In the genomic region with DNA sequence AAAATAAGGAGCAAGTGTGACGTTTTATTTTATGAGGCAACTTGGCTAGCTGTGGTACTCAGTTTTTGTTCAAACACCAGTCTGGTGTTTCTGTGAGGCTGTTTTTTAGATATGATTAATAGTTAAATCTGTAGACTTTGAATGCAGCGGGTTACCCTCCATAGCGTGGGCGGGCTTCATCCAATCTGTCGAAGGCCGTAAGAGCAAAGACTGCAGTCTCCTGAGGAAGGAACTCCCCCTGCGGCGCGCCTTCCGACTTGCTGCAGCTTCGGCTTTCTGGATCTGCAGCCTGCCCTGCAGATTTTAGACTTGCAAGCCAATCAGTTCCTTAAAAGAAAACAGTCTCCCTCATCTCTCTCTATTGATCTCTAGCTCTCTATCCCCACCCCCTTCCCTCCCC, we compare ENCODE assay signal across 20 cellular contexts. TPM values are rescaled to one million over a fixed set of nuclear protein-coding genes. Genes with fewer than 3 reads are reported as not detected.
DNase-seq lines count a peak whose midpoint lies in the region; ATAC-seq and TF ChIP-seq lines count a peak whose summit lies in the region.
"Had no signal": no experiment of that assay in that cellular context is flagged by ENCODE, and none has a peak within 500 bp of the region (broad histone marks: within the 10 kb centered on the region; RNA-seq: fewer than 3 reads in every experiment).

No MANE protein-coding gene starts in this region.

- WGBS in HUES64: 47% methylated on average over 11 of the region's 11 CpGs
- WGBS in endodermal cell (ENCODE audit: insufficient coverage in 1 of 2, insufficient read length in 1 of 2), 2 experiments: 66 to 71% methylated on average over 10 to 11 of the region's 11 CpGs

- H3K4me2 ChIP-seq in neural progenitor cell: peak overlapping the region; percentile 93

- no peaks in the 10 kb centered on the region for H3K27me3 ChIP-seq in HUES64 (ENCODE audit: insufficient read depth, low read length)
- no peaks in the 10 kb centered on the region for H3K27me3 ChIP-seq in endodermal cell (ENCODE audit: control insufficient read depth, insufficient read depth, low read length, poor library complexity, severe bottlenecking)
- H3K27me3 ChIP-seq in neural progenitor cell: no peaks in the 10 kb centered on the region
- H3K27me3 ChIP-seq: esophagus muscularis mucosa, MG63 had no signal

- ATAC-seq in GM18861 (IDR thresholded peaks at IDR 0.05; ENCODE audit: unreplicated experiment): no peak
- no peak for ATAC-seq in GM19467 (IDR thresholded peaks at IDR 0.05; ENCODE audit: unreplicated experiment)
- ATAC-seq: T-helper 17 cell had no signal

- TF ChIP-seq CTCF in endodermal cell (conservative IDR thresholded peaks at IDR 0.05) (no peak), neural progenitor cell (IDR thresholded peaks at IDR 0.05) (no peak)

- H3K27me3 Mint-ChIP-seq in endodermal cell (ENCODE audit: insufficient read depth) (no peaks in the 10 kb centered on the region), neural progenitor cell (ENCODE audit: insufficient read depth, low read depth) (peaks cover 7% of the 10 kb centered on the region)
- H3K27me3 Mint-ChIP-seq: activated naive CD8-positive, alpha-beta T cell treated with anti-CD3 and anti-CD28 coated beads for 36 hours; T-helper 17 cell had no signal

- H3K36me3 ChIP-seq in HUES64 (ENCODE audit: insufficient read depth, low read length) (peaks cover 34% of the 10 kb centered on the region), endodermal cell (ENCODE audit: control insufficient read depth, insufficient read depth, low read length) (peaks cover 21% of the 10 kb centered on the region), neural progenitor cell (no peaks in the 10 kb centered on the region)

- H3F3A ChIP-seq in neural progenitor cell (ENCODE audit: low read depth): peaks cover 6% of the 10 kb centered on the region

- no peak overlapping the region for H3K9ac ChIP-seq in HUES64 (ENCODE audit: low read depth, low read length)
- no peak overlapping the region for H3K9ac ChIP-seq in endodermal cell (ENCODE audit: extremely low read depth, low read length, poor library complexity, severe bottlenecking)
- no peak overlapping the region for H3K9ac ChIP-seq in neural progenitor cell

- H3K9me3 Mint-ChIP-seq in endodermal cell (no peaks in the 10 kb centered on the region), neural progenitor cell (no peaks in the 10 kb centered on the region)
- H3K9me3 Mint-ChIP-seq: activated naive CD8-positive, alpha-beta T cell treated with anti-CD3 and anti-CD28 coated beads for 36 hours had no signal

- DNase-seq in ELF-1 (ENCODE audit: low read depth, low spot score): peak; percentile 69
- peak; percentile 58 for DNase-seq in endodermal cell
- DNase-seq in neural progenitor cell (ENCODE audit: low spot score): peak; percentile 23
- DNase-seq in HT-29 (ENCODE audit: low spot score): no peak
- DNase-seq in NCI-H1694 (lab: John Stamatoyannopoulos, UW): no peak
- DNase-seq: activated CD8-positive, alpha-beta memory T cell treated with anti-CD3 and anti-CD28 coated beads for 24 hours; activated naive CD8-positive, alpha-beta T cell treated with anti-CD3 and anti-CD28 coated beads for 36 hours; AML-193; mammary epithelial cell; MG63; NCI-H187 treated with DMSO at 0.1 percent for 48 hours; SIG-M5; small intestine; stimulated activated CD8-positive, alpha-beta memory T cell treated with anti-CD3 and anti-CD28 coated beads, Interleukin-4, amount 100 ng/mL, for 48 hours; T-helper 17 cell; WERI-Rb-1 had no signal

- H3K36me3 Mint-ChIP-seq in endodermal cell (ENCODE audit: low read depth) (peaks cover 51% of the 10 kb centered on the region), neural progenitor cell (peaks cover 42% of the 10 kb centered on the region)

- H3K27ac ChIP-seq in HUES64 (ENCODE audit: low read depth, low read length) (0 out of 2 replicates have a peak overlapping the region, but pooled peaks have one; percentile 11), endodermal cell (ENCODE audit: low read depth, low read length) (no peak overlapping the region), neural progenitor cell (no peak overlapping the region)
- H3K27ac ChIP-seq: esophagus muscularis mucosa, WERI-Rb-1 had no signal

- no peak overlapping the region for H2AFZ ChIP-seq in neural progenitor cell (replicated peaks)

- H3K27ac Mint-ChIP-seq in endodermal cell (no peak overlapping the region), neural progenitor cell (no peak overlapping the region)
- H3K27ac Mint-ChIP-seq: activated naive CD8-positive, alpha-beta T cell treated with anti-CD3 and anti-CD28 coated beads for 36 hours had no signal

- H3K4me1 Mint-ChIP-seq in endodermal cell: peaks cover 50% of the 10 kb centered on the region
- peaks cover 51% of the 10 kb centered on the region for H3K4me1 Mint-ChIP-seq in neural progenitor cell

- H3K4me1 ChIP-seq in HUES64 (ENCODE audit: insufficient read depth, low read length): peaks cover 44% of the 10 kb centered on the region
- peaks cover 9% of the 10 kb centered on the region for H3K4me1 ChIP-seq in endodermal cell (ENCODE audit: control insufficient read depth, insufficient read depth, low read length)
- H3K4me1 ChIP-seq in neural progenitor cell: peaks cover 30% of the 10 kb centered on the region

- peaks cover 68% of the 10 kb centered on the region for H4K20me1 ChIP-seq in neural progenitor cell (ENCODE audit: low read depth)

- H3K9me3 ChIP-seq in HUES64 (ENCODE audit: insufficient read depth, low read depth, low read length) (no peaks in the 10 kb centered on the region), endodermal cell (ENCODE audit: control insufficient read depth, low read length) (no peaks in the 10 kb centered on the region), neural progenitor cell (ENCODE audit: low read depth) (no peaks in the 10 kb centered on the region)
- H3K9me3 ChIP-seq: esophagus muscularis mucosa, MG63 had no signal

- H3K4me3 Mint-ChIP-seq in endodermal cell (no peak overlapping the region), neural progenitor cell (no peak overlapping the region)
- H3K4me3 Mint-ChIP-seq: T-helper 17 cell had no signal

- peaks cover 80% of the 10 kb centered on the region for H3K79me2 ChIP-seq in neural progenitor cell (ENCODE audit: low read depth)

- H3K4me3 ChIP-seq in HUES64 (ENCODE audit: low read length): peak overlapping the region; percentile 10
- no peak overlapping the region for H3K4me3 ChIP-seq in endodermal cell (ENCODE audit: low read length)
- no peak overlapping the region for H3K4me3 ChIP-seq in neural progenitor cell
- H3K4me3 ChIP-seq: esophagus muscularis mucosa, MG63 had no signal

RNA-seq across cellular contexts. Expression of gene ZNF496, which starts 4.2 kb away (rescaled TPM):
- polyA plus RNA-seq in HUES64 (2013, experiment 1 of 2): 28.7 TPM
- 32.9 TPM for polyA plus RNA-seq in HUES64 (2013, experiment 2 of 2)
- total RNA-seq in endodermal cell (10 to 100 TPM; 63.5 to 65.6 TPM), neural progenitor cell (ENCODE audit: low replicate concordance) (30.1 and 97.7 TPM in 2 replicates)
- polyA plus RNA-seq in endodermal cell (2013, experiment 1 of 2): 45.9 TPM
- polyA plus RNA-seq in endodermal cell (2013, experiment 2 of 2): 37.8 TPM
- total RNA-seq in HT-29 (2014; rRNA removed; shearing (Covaris generic)): 34.3 and 37.7 TPM in 2 replicates

Comparison
In these comparisons a context has a peak if more than half of its experiments do, and no peak if none do; other contexts are left out.
1. DNase-seq: peak in ELF-1 (single experiment), endodermal cell (single experiment) and neural progenitor cell (single experiment); none in HT-29 (single experiment) and NCI-H1694 (single experiment).